ENCODE assay signal across 10 cellular contexts in genomic region chr11:119319702-119320592, GRCh38. TPM values are rescaled to one million over a fixed set of nuclear protein-coding genes. Genes with fewer than 3 reads are reported as not detected.
DNase-seq lines count a peak whose midpoint lies in the region; ATAC-seq, FAIRE-seq and TF ChIP-seq lines count a peak whose summit lies in the region.
"Had no signal": no experiment of that assay in that cellular context is flagged by ENCODE, and none has a peak within 500 bp of the region (broad histone marks: within the 10 kb centered on the region; RNA-seq: fewer than 3 reads in every experiment).

No MANE protein-coding gene starts in this region.

- H3K9me2 ChIP-seq in DOHH2 (replicated peaks; ENCODE audit: control insufficient read depth, low read length), result no peaks in the 10 kb centered on the region

- no peaks in the 10 kb centered on the region for H4K20me1 ChIP-seq in DOHH2 (ENCODE audit: control insufficient read depth, insufficient read depth, low read depth, low read length)

- peaks cover 3% of the 10 kb centered on the region for H3K36me3 Mint-ChIP-seq in T-helper 17 cell (ENCODE audit: low read depth)

- peaks cover 12% of the 10 kb centered on the region for H3K27me3 Mint-ChIP-seq in T-helper 17 cell

- H3K9me3 ChIP-seq in DOHH2 (ENCODE audit: control insufficient read depth, insufficient read depth, low read length) (no peaks in the 10 kb centered on the region), T-helper 17 cell (ENCODE audit: control insufficient read depth, low read length, poor library complexity, severe bottlenecking) (no peaks in the 10 kb centered on the region)

- no peaks in the 10 kb centered on the region for H3K79me2 ChIP-seq in DOHH2 (ENCODE audit: control insufficient read depth, low read length)

- H3K4me1 ChIP-seq in DOHH2 (ENCODE audit: control insufficient read depth, low read length), result peaks cover 88% of the 10 kb centered on the region

- DNase-seq in T-helper 17 cell, result no peak
- peak; percentile 60 to 94 (median 81) for DNase-seq in head of caudate nucleus
- DNase-seq in posterior vena cava (ENCODE audit: low spot score), result peak; percentile 79
- no peak for DNase-seq in HTR-8/SVneo (ENCODE audit: insufficient read length, low spot score)
- DNase-seq in glomerular visceral epithelial cell (ENCODE audit: extremely low spot score), result no peak
- DNase-seq in mesenteric fat pad (ENCODE audit: low spot score), result no peak
- DNase-seq: amniotic stem cell, NCI-H1417 had no signal

- no peak for TF ChIP-seq CTCF in DOHH2 (IDR thresholded peaks at IDR 0.05; ENCODE audit: low read depth, low read length, poor library complexity, severe bottlenecking)

- ATAC-seq in T-helper 17 cell (no peak), GM18519 (IDR thresholded peaks at IDR 0.05; ENCODE audit: low FRiP score, unreplicated experiment) (no peak)

- intact Hi-C loops in head of caudate nucleus (cut with DNase I) (loop anchor here (5.0 kb wide), 1 partner anchor 113 kb away; the partner anchor contains the start of gene CBL), posterior vena cava (cut with DNase I) (loop anchor here in 1 of 2 donors (5.0 kb wide), 1 partner anchor 113 kb away; the partner anchor contains the start of gene CBL)

- H3K27ac ChIP-seq in DOHH2 (ENCODE audit: low read depth, low read length), result peak overlapping the region; percentile 59

- H3K36me3 ChIP-seq in DOHH2 (ENCODE audit: control insufficient read depth, low read length), result no peaks in the 10 kb centered on the region

- peak overlapping the region; percentile 66 for H3K4me2 ChIP-seq in DOHH2 (ENCODE audit: low read length)

- peak overlapping the region; percentile 95 for H3K27ac Mint-ChIP-seq in T-helper 17 cell

- peak overlapping the region; percentile 90 for H3K4me3 Mint-ChIP-seq in T-helper 17 cell

- H3F3A ChIP-seq in DOHH2 (ENCODE audit: control insufficient read depth, insufficient read depth), result peaks cover 9% of the 10 kb centered on the region

- H3K27me3 ChIP-seq in DOHH2 (ENCODE audit: control insufficient read depth, low read length), result peaks cover 24% of the 10 kb centered on the region

- peaks cover 37% of the 10 kb centered on the region for H3K4me1 Mint-ChIP-seq in T-helper 17 cell

- no peak for FAIRE-seq in HTR-8/SVneo (lab: Jason Lieb, UNC)

- H3K4me3 ChIP-seq in DOHH2 (ENCODE audit: low read length), result peak overlapping the region; percentile 64

RNA-seq across cellular contexts. Expression of gene MCAM, which starts 3.0 kb away (rescaled TPM):
- total RNA-seq in T-helper 17 cell (10 to 100 TPM; 25.6 to 54.0 TPM), posterior vena cava (100 to 1,000 TPM; 528 to 559 TPM), mesenteric fat pad (550 TPM)

RNA-seq across cellular contexts. Expression of gene RNF26, which starts 14.4 kb away (rescaled TPM):
- total RNA-seq in T-helper 17 cell (10 to 100 TPM; 15.3 to 19.0 TPM), posterior vena cava (10 to 100 TPM; 22.1 to 23.3 TPM), mesenteric fat pad (20.6 TPM)

RNA-seq across cellular contexts. Expression of gene C1QTNF5, which starts 20.7 kb away (rescaled TPM):
- total RNA-seq in T-helper 17 cell (not detected), posterior vena cava (10 to 100 TPM; 57.7 to 63.0 TPM), mesenteric fat pad (52.9 TPM)

RNA-seq across cellular contexts. Expression of gene MFRP, which starts 26.6 kb away (rescaled TPM):
- total RNA-seq in T-helper 17 cell (not detected), posterior vena cava (not detected), mesenteric fat pad (not detected)

Comparison
In these comparisons a context has a peak if more than half of its experiments do, and no peak if none do; other contexts are left out.
1. DNase-seq: peak in head of caudate nucleus (42 of 42) and posterior vena cava (single experiment); none in T-helper 17 cell (0 of 3), HTR-8/SVneo (single experiment), glomerular visceral epithelial cell (single experiment) and mesenteric fat pad (single experiment).
2. RNA of gene MCAM, which starts 3.0 kb away (total RNA-seq): 528 to 559 TPM in posterior vena cava and 550 TPM in mesenteric fat pad (single experiment); 25.6 to 54.0 TPM in T-helper 17 cell; every median in the first group is over 4 times any median in the second.
3. RNA of gene C1QTNF5, which starts 20.7 kb away (total RNA-seq): 57.7 to 63.0 TPM in posterior vena cava and 52.9 TPM in mesenteric fat pad (single experiment); not detected in T-helper 17 cell; every median in the first group is over 10 times any median in the second.